In the genomic region with DNA sequence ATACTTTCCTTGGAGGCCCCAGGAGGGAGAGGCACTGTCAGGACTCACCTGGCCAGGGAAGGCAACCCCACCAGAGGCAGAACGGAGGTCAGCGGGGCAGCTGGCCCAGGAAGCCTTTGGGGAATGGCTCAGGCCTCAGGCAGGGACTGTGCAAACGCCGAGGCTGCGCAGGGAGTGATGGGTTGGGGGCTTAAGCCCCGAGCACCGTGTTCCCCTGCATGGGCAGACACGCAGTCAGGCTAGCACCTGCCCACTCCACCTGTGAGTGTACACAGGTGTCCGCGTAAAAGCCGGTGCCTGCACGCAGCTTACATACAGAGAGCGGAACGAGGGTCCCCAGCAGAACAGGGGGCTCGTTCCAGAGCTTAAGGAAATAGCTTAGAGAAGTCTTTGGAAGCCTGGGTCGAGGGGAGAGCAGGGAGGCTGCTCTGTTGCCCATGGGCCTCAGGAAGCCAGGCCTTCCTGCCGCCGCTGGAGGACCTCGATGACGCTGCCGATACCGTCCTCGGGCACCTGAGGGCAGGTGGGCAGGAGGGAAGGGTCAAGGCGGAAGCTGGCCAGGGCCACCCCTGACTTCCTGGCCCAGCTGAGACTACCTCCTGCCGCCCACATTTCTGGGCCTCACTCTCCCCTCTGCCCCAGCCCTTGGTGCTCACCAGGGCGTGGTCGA, we compare ENCODE assay signal across 16 cellular contexts. TPM values are rescaled to one million over a fixed set of nuclear protein-coding genes. Genes with fewer than 3 reads are reported as not detected.
A peak's percentile ranks its signal among the peaks of the same experiment; 100 is the strongest.
DNase-seq lines count a peak whose midpoint lies in the region; ATAC-seq and TF ChIP-seq lines count a peak whose summit lies in the region.
"Had no signal": no experiment of that assay in that cellular context is flagged by ENCODE, and none has a peak within 500 bp of the region (broad histone marks: within the 10 kb centered on the region; RNA-seq: fewer than 3 reads in every experiment).

No MANE protein-coding gene starts in this region.

- no peaks in the 10 kb centered on the region for H3K9me3 ChIP-seq in IMR-90 (ENCODE audit: control insufficient read depth, insufficient read depth, low read length)

- H2BK20ac ChIP-seq in IMR-90 (ENCODE audit: low read depth, low read length) = no peak overlapping the region

- H3K27me3 Mint-ChIP-seq in activated CD8-positive, alpha-beta T cell treated with anti-CD3 and anti-CD28 coated beads, Interleukin-2, amount 10 ng/mL, durations not matched to agents 7 days and 5 days (ENCODE audit: low read depth) = no peaks in the 10 kb centered on the region
- H3K27me3 Mint-ChIP-seq in activated CD8-positive, alpha-beta T cell treated with anti-CD3 and anti-CD28 coated beads for 36 hours = no peaks in the 10 kb centered on the region
- H3K27me3 Mint-ChIP-seq in activated T-helper 2 cell treated with anti-CD3 and anti-CD28 coated beads, Interferon-gamma antibody, Interleukin-2, Interleukin-4, amounts not matched to agents 10 μg/mL and 5 μg/mL and 100 μg/mL, durations not matched to agents 14 hours and 24 hours and 36 hours (ENCODE audit: low read depth) = no peaks in the 10 kb centered on the region
- no peaks in the 10 kb centered on the region for H3K27me3 Mint-ChIP-seq in stimulated activated naive B cell treated with anti-CD40 and anti-IgM and Interleukin-4, amounts not matched to agents 10 μg/mL and 1 μg/mL and 100 μg/mL, for 72 hours

- peaks cover 8% of the 10 kb centered on the region for H4K20me1 ChIP-seq in IMR-90 (ENCODE audit: insufficient read depth, low read length)

- H4K91ac ChIP-seq in IMR-90 (ENCODE audit: insufficient read depth, low read depth, low read length) = no peak overlapping the region

- no peak overlapping the region for H3K4me3 Mint-ChIP-seq in activated CD8-positive, alpha-beta T cell treated with anti-CD3 and anti-CD28 coated beads, Interleukin-2, amount 10 ng/mL, durations not matched to agents 7 days and 5 days
- no peak overlapping the region for H3K4me3 Mint-ChIP-seq in activated CD8-positive, alpha-beta T cell treated with anti-CD3 and anti-CD28 coated beads for 36 hours
- H3K4me3 Mint-ChIP-seq in activated T-helper 2 cell treated with anti-CD3 and anti-CD28 coated beads, Interferon-gamma antibody, Interleukin-2, Interleukin-4, amounts not matched to agents 10 μg/mL and 5 μg/mL and 100 μg/mL, durations not matched to agents 14 hours and 24 hours and 36 hours (ENCODE audit: low read depth) = no peak overlapping the region
- H3K4me3 Mint-ChIP-seq in stimulated activated naive B cell treated with anti-CD40 and anti-IgM and Interleukin-4, amounts not matched to agents 10 μg/mL and 1 μg/mL and 100 μg/mL, for 72 hours = no peak overlapping the region

- peaks cover 10% of the 10 kb centered on the region for H3K4me1 ChIP-seq in IMR-90 (ENCODE audit: control insufficient read depth, insufficient read depth, low read length)

- no peak overlapping the region for H2AK5ac ChIP-seq in IMR-90 (ENCODE audit: low read depth, low read length)

- H4K5ac ChIP-seq in IMR-90 (ENCODE audit: low read depth, low read length) = no peak overlapping the region

- no peaks in the 10 kb centered on the region for H3K9me1 ChIP-seq in IMR-90 (ENCODE audit: insufficient read depth, low read length)

- dilution Hi-C loops in IMR-90 (cut with HindIII; ENCODE audit: low sequenced_read_pairs, unreplicated experiment) = no loop called here

- H3K79me1 ChIP-seq in IMR-90 (ENCODE audit: low read depth in 1 of 2, low read length in 2 of 2) = peaks cover 0 to 14% of the 10 kb centered on the region in 2 experiments; a peak in 3 of 4 replicates

- no peak for TF ChIP-seq CTCF in activated CD8-positive, alpha-beta T cell treated with anti-CD3 and anti-CD28 coated beads for 36 hours (IDR thresholded peaks at IDR 0.05)
- no peak for TF ChIP-seq CTCF in IMR-90 (conservative IDR thresholded peaks at IDR 0.05; ENCODE audit: low read depth, low read length)

- no peak for DNase-seq in activated CD8-positive, alpha-beta T cell treated with anti-CD3 and anti-CD28 coated beads, Interleukin-2, amount 10 ng/mL, durations not matched to agents 7 days and 5 days
- DNase-seq in activated CD8-positive, alpha-beta T cell treated with anti-CD3 and anti-CD28 coated beads for 36 hours = no peak
- DNase-seq in IMR-90 = no peak
- DNase-seq in activated T-helper 2 cell treated with anti-CD3 and anti-CD28 coated beads, Interferon-gamma antibody, Interleukin-2, Interleukin-4, amounts not matched to agents 10 μg/mL and 5 μg/mL and 100 μg/mL, durations not matched to agents 14 hours and 24 hours and 36 hours (ENCODE audit: low spot score) = no peak
- DNase-seq in stimulated activated naive B cell treated with anti-CD40 and anti-IgM and Interleukin-4, amounts not matched to agents 10 μg/mL and 1 μg/mL and 100 μg/mL, for 72 hours = no peak
- DNase-seq: DMS79 treated with DMSO at 0.1 percent for 48 hours, NCI-H1105, NCI-H1694 treated with DMSO at 0.1 percent for 48 hours, NCI-H510A, NCI-H774, SIG-M5 had no signal

- CTCF ChIA-PET in activated CD8-positive, alpha-beta T cell treated with anti-CD3 and anti-CD28 coated beads, Interleukin-2, amount 10 ng/mL, durations not matched to agents 7 days and 5 days (lab: Charles Lee) = interaction anchor here (0.9 to 4.8 kb wide), 10 partner anchors 18 to 181 kb away, joined by 3 to 59 read pairs (median 4); a partner anchor contains a TSS
- CTCF ChIA-PET in activated CD8-positive, alpha-beta T cell treated with anti-CD3 and anti-CD28 coated beads for 36 hours (lab: Charles Lee) = interaction anchor here (0.9 to 19.3 kb wide), 9 partner anchors 21 to 186 kb away, joined by 3 to 472 read pairs (median 6); a partner anchor contains a TSS
- CTCF ChIA-PET in IMR-90 (lab: Yijun Ruan, JAX) = no interaction called here

- in situ Hi-C loops in IMR-90 (cut with MboI; ENCODE audit: low sequenced_read_pairs) = no loop called here

- peaks cover 24% of the 10 kb centered on the region for H3K36me3 Mint-ChIP-seq in activated CD8-positive, alpha-beta T cell treated with anti-CD3 and anti-CD28 coated beads, Interleukin-2, amount 10 ng/mL, durations not matched to agents 7 days and 5 days (ENCODE audit: low read depth)
- no peaks in the 10 kb centered on the region for H3K36me3 Mint-ChIP-seq in activated CD8-positive, alpha-beta T cell treated with anti-CD3 and anti-CD28 coated beads for 36 hours (ENCODE audit: low read depth)
- H3K36me3 Mint-ChIP-seq in activated T-helper 2 cell treated with anti-CD3 and anti-CD28 coated beads, Interferon-gamma antibody, Interleukin-2, Interleukin-4, amounts not matched to agents 10 μg/mL and 5 μg/mL and 100 μg/mL, durations not matched to agents 14 hours and 24 hours and 36 hours (ENCODE audit: low read depth) = peaks cover 9% of the 10 kb centered on the region
- H3K36me3 Mint-ChIP-seq in stimulated activated naive B cell treated with anti-CD40 and anti-IgM and Interleukin-4, amounts not matched to agents 10 μg/mL and 1 μg/mL and 100 μg/mL, for 72 hours = peaks cover 9 to 14% of the 10 kb centered on the region in 2 donors

- H3K27me3 ChIP-seq in IMR-90 (ENCODE audit: control insufficient read depth, insufficient read depth, low read length) = no peaks in the 10 kb centered on the region

- no peaks in the 10 kb centered on the region for H3K9me3 Mint-ChIP-seq in activated CD8-positive, alpha-beta T cell treated with anti-CD3 and anti-CD28 coated beads, Interleukin-2, amount 10 ng/mL, durations not matched to agents 7 days and 5 days (ENCODE audit: insufficient read depth)
- no peaks in the 10 kb centered on the region for H3K9me3 Mint-ChIP-seq in activated CD8-positive, alpha-beta T cell treated with anti-CD3 and anti-CD28 coated beads for 36 hours
- no peaks in the 10 kb centered on the region for H3K9me3 Mint-ChIP-seq in activated T-helper 2 cell treated with anti-CD3 and anti-CD28 coated beads, Interferon-gamma antibody, Interleukin-2, Interleukin-4, amounts not matched to agents 10 μg/mL and 5 μg/mL and 100 μg/mL, durations not matched to agents 14 hours and 24 hours and 36 hours
- no peaks in the 10 kb centered on the region for H3K9me3 Mint-ChIP-seq in stimulated activated naive B cell treated with anti-CD40 and anti-IgM and Interleukin-4, amounts not matched to agents 10 μg/mL and 1 μg/mL and 100 μg/mL, for 72 hours

- H3K4me2 ChIP-seq in IMR-90 (ENCODE audit: low read depth, low read length) = no peak overlapping the region

- peak overlapping the region; percentile 82 for H3K27ac Mint-ChIP-seq in activated CD8-positive, alpha-beta T cell treated with anti-CD3 and anti-CD28 coated beads, Interleukin-2, amount 10 ng/mL, durations not matched to agents 7 days and 5 days
- no peak overlapping the region for H3K27ac Mint-ChIP-seq in activated CD8-positive, alpha-beta T cell treated with anti-CD3 and anti-CD28 coated beads for 36 hours
- H3K27ac Mint-ChIP-seq in activated T-helper 2 cell treated with anti-CD3 and anti-CD28 coated beads, Interferon-gamma antibody, Interleukin-2, Interleukin-4, amounts not matched to agents 10 μg/mL and 5 μg/mL and 100 μg/mL, durations not matched to agents 14 hours and 24 hours and 36 hours = peak overlapping the region; percentile 60
- peak overlapping the region; percentile 20 for H3K27ac Mint-ChIP-seq in stimulated activated naive B cell treated with anti-CD40 and anti-IgM and Interleukin-4, amounts not matched to agents 10 μg/mL and 1 μg/mL and 100 μg/mL, for 72 hours

- no TSS peak for BruUV-seq in IMR-90 (replicated peaks; lab: Mats Ljungman, UMichigan)

- no peak overlapping the region for H3K23ac ChIP-seq in IMR-90 (ENCODE audit: low read depth, low read length)

- WGBS in IMR-90 (ENCODE audit: extremely low coverage in 2 of 2, insufficient read length in 1 of 2), 2 experiments = 89% methylated on average over 5 of the region's 27 CpGs; no CpG with 5 or more reads in 1 of the 2 experiments

- no peak for ATAC-seq in activated CD8-positive, alpha-beta T cell treated with anti-CD3 and anti-CD28 coated beads, Interleukin-2, amount 10 ng/mL, durations not matched to agents 7 days and 5 days
- no peak for ATAC-seq in activated CD8-positive, alpha-beta T cell treated with anti-CD3 and anti-CD28 coated beads for 36 hours
- ATAC-seq in IMR-90 (ENCODE audit: low read depth) (no peak), HG03280 (IDR thresholded peaks at IDR 0.05; ENCODE audit: unreplicated experiment) (no peak), GM18498 (IDR thresholded peaks at IDR 0.05; ENCODE audit: unreplicated experiment) (no peak)
- no peak for ATAC-seq in stimulated activated naive B cell treated with anti-CD40 and anti-IgM and Interleukin-4, amounts not matched to agents 10 μg/mL and 1 μg/mL and 100 μg/mL, for 72 hours (replicated peaks)
- ATAC-seq: K562 had no signal

- peak overlapping the region; percentile 6 for H2AFZ ChIP-seq in IMR-90 (replicated peaks; ENCODE audit: low read length, poor library complexity)

- H3K56ac ChIP-seq in IMR-90 (ENCODE audit: extremely low read depth, insufficient read depth, low read length) = no peak overlapping the region

- H3K27ac ChIP-seq in IMR-90 (ENCODE audit: insufficient read depth, low read length) = no peak overlapping the region
- H3K27ac ChIP-seq: C4-2B had no signal

- no peak for TF ChIP-seq POLR2A in IMR-90 (IDR thresholded peaks at IDR 0.05; ENCODE audit: low read depth, low read length)

- no peak overlapping the region for H3K4ac ChIP-seq in IMR-90 (ENCODE audit: low read depth, low read length)

- H3K9ac ChIP-seq in IMR-90 (ENCODE audit: low read depth, low read length) = no peak overlapping the region

- H2BK15ac ChIP-seq in IMR-90 (ENCODE audit: low read depth, low read length) = no peak overlapping the region

- H3K18ac ChIP-seq in IMR-90 (ENCODE audit: low read depth, low read length) = no peak overlapping the region

- H3K36me3 ChIP-seq in IMR-90 (ENCODE audit: control insufficient read depth, insufficient read depth, low read length) = peaks cover 24% of the 10 kb centered on the region

- peaks cover 69% of the 10 kb centered on the region for H3K4me1 Mint-ChIP-seq in activated CD8-positive, alpha-beta T cell treated with anti-CD3 and anti-CD28 coated beads, Interleukin-2, amount 10 ng/mL, durations not matched to agents 7 days and 5 days (ENCODE audit: low read depth)
- H3K4me1 Mint-ChIP-seq in activated CD8-positive, alpha-beta T cell treated with anti-CD3 and anti-CD28 coated beads for 36 hours (ENCODE audit: low read depth) = peaks cover 28% of the 10 kb centered on the region
- peaks cover 32% of the 10 kb centered on the region for H3K4me1 Mint-ChIP-seq in activated T-helper 2 cell treated with anti-CD3 and anti-CD28 coated beads, Interferon-gamma antibody, Interleukin-2, Interleukin-4, amounts not matched to agents 10 μg/mL and 5 μg/mL and 100 μg/mL, durations not matched to agents 14 hours and 24 hours and 36 hours (ENCODE audit: low read depth)
- peaks cover 13 to 35% of the 10 kb centered on the region in 2 donors for H3K4me1 Mint-ChIP-seq in stimulated activated naive B cell treated with anti-CD40 and anti-IgM and Interleukin-4, amounts not matched to agents 10 μg/mL and 1 μg/mL and 100 μg/mL, for 72 hours

- H4K8ac ChIP-seq in IMR-90 (ENCODE audit: low read depth in 2 of 2, low read length in 2 of 2) = no peak overlapping the region

- no peak overlapping the region for H3K4me3 ChIP-seq in IMR-90 (ENCODE audit: insufficient read depth, low read depth, low read length)
- H3K4me3 ChIP-seq: K562 had no signal

- H2BK120ac ChIP-seq in IMR-90 (ENCODE audit: low read depth, low read length) = no peak overlapping the region

- H2AK9ac ChIP-seq in IMR-90 (replicated peaks; ENCODE audit: low read depth, low read length, poor library complexity) = peak overlapping the region; percentile 62

- H2BK5ac ChIP-seq in IMR-90 (ENCODE audit: low read depth, low read length, poor library complexity, severe bottlenecking) = no peak overlapping the region

- no peak for TF ChIP-seq RAD21 in IMR-90 (IDR thresholded peaks at IDR 0.05; ENCODE audit: low read length)

- no peak overlapping the region for H3K14ac ChIP-seq in IMR-90 (replicated peaks; ENCODE audit: low read depth, low read length)

- intact Hi-C loops in activated CD8-positive, alpha-beta T cell treated with anti-CD3 and anti-CD28 coated beads for 36 hours (cut with micrococcal nuclease) = loop anchor here (10.0 kb wide), 1 partner anchor 181 kb away; no protein-coding TSS in a partner anchor
- intact Hi-C loops in IMR-90 (cut with micrococcal nuclease) = no loop called here
- intact Hi-C loops in activated T-helper 2 cell treated with anti-CD3 and anti-CD28 coated beads, Interferon-gamma antibody, Interleukin-2, Interleukin-4, amounts not matched to agents 10 μg/mL and 5 μg/mL and 100 μg/mL, durations not matched to agents 14 hours and 24 hours and 36 hours (cut with micrococcal nuclease) = loop anchor here (5.0 kb wide), 2 partner anchors 33 to 202 kb away; no protein-coding TSS in a partner anchor

- POLR2A ChIA-PET in activated CD8-positive, alpha-beta T cell treated with anti-CD3 and anti-CD28 coated beads, Interleukin-2, amount 10 ng/mL, durations not matched to agents 7 days and 5 days (lab: Charles Lee) = interaction anchor here (0.5 to 4.9 kb wide), 3 partner anchors 21 to 98 kb away, joined by 3 to 17 read pairs (median 4); no protein-coding TSS in a partner anchor
- POLR2A ChIA-PET in activated CD8-positive, alpha-beta T cell treated with anti-CD3 and anti-CD28 coated beads for 36 hours (lab: Charles Lee) = interaction anchor here (0.9 to 1.5 kb wide), 4 partner anchors 9 to 102 kb away, joined by 3 to 5 read pairs (median 4); no protein-coding TSS in a partner anchor
- POLR2A ChIA-PET in IMR-90 (lab: Charles Lee; ENCODE audit: unreplicated experiment) = no interaction called here

RNA-seq across cellular contexts. Expression of a gene that starts 4.0 kb away (rescaled TPM):
- total RNA-seq in activated CD8-positive, alpha-beta T cell treated with anti-CD3 and anti-CD28 coated beads, Interleukin-2, amount 10 ng/mL, durations not matched to agents 7 days and 5 days = 10 to 100 TPM; 24.5 to 25.4 TPM
- 1 to 10 TPM; 4.2 to 5.1 TPM for total RNA-seq in activated CD8-positive, alpha-beta T cell treated with anti-CD3 and anti-CD28 coated beads for 36 hours
- 10.6 and 11.7 TPM in 2 replicates for total RNA-seq in IMR-90 (2012; rRNA removed)
- polyA plus RNA-seq in IMR-90 (2012; rRNA removed) = 23.5 and 26.9 TPM in 2 replicates
- polyA plus RNA-seq in IMR-90 (2012; cell fraction: cytosol; rRNA removed) = 11.4 and 33.1 TPM in 2 replicates
- polyA plus RNA-seq in IMR-90 (2012; cell fraction: nucleus; rRNA removed; ENCODE audit: low replicate concordance) = 55.8 and 106 TPM in 2 replicates
- total RNA-seq in activated T-helper 2 cell treated with anti-CD3 and anti-CD28 coated beads, Interferon-gamma antibody, Interleukin-2, Interleukin-4, amounts not matched to agents 10 μg/mL and 5 μg/mL and 100 μg/mL, durations not matched to agents 14 hours and 24 hours and 36 hours = 11.1 TPM in 2 replicates

RNA-seq across cellular contexts. Expression of a gene that starts 18.7 kb away (rescaled TPM):
- total RNA-seq in activated CD8-positive, alpha-beta T cell treated with anti-CD3 and anti-CD28 coated beads, Interleukin-2, amount 10 ng/mL, durations not matched to agents 7 days and 5 days = 100 to 1,000 TPM; 135 to 140 TPM
- total RNA-seq in activated CD8-positive, alpha-beta T cell treated with anti-CD3 and anti-CD28 coated beads for 36 hours = 10 to 100 TPM; 44.3 to 45.7 TPM
- not detected in 2 replicates for total RNA-seq in IMR-90 (2012; rRNA removed)
- not detected in 2 replicates for polyA plus RNA-seq in IMR-90 (2012; rRNA removed)
- 0.07 TPM in 1 of 2 replicates, not detected in the other for polyA plus RNA-seq in IMR-90 (2012; cell fraction: cytosol; rRNA removed)
- polyA plus RNA-seq in IMR-90 (2012; cell fraction: nucleus; rRNA removed; ENCODE audit: low replicate concordance) = 0.42 and 0.81 TPM in 2 replicates
- total RNA-seq in activated T-helper 2 cell treated with anti-CD3 and anti-CD28 coated beads, Interferon-gamma antibody, Interleukin-2, Interleukin-4, amounts not matched to agents 10 μg/mL and 5 μg/mL and 100 μg/mL, durations not matched to agents 14 hours and 24 hours and 36 hours = 148 and 152 TPM in 2 replicates
- total RNA-seq: G401, K562 had no signal

RNA-seq across cellular contexts. Expression of a gene that starts 38.8 kb away (rescaled TPM):
- total RNA-seq in activated CD8-positive, alpha-beta T cell treated with anti-CD3 and anti-CD28 coated beads, Interleukin-2, amount 10 ng/mL, durations not matched to agents 7 days and 5 days = 100 to 1,000 TPM; 532 to 569 TPM
- 100 to 1,000 TPM; 160 to 161 TPM for total RNA-seq in activated CD8-positive, alpha-beta T cell treated with anti-CD3 and anti-CD28 coated beads for 36 hours
- 79.4 and 130 TPM in 2 replicates for total RNA-seq in IMR-90 (2012; rRNA removed)
- 203 and 214 TPM in 2 replicates for polyA plus RNA-seq in IMR-90 (2012; rRNA removed)
- 41.6 and 110 TPM in 2 replicates for polyA plus RNA-seq in IMR-90 (2012; cell fraction: cytosol; rRNA removed)
- polyA plus RNA-seq in IMR-90 (2012; cell fraction: nucleus; rRNA removed; ENCODE audit: low replicate concordance) = 1,609 and 2,085 TPM in 2 replicates
- 919 and 932 TPM in 2 replicates for total RNA-seq in activated T-helper 2 cell treated with anti-CD3 and anti-CD28 coated beads, Interferon-gamma antibody, Interleukin-2, Interleukin-4, amounts not matched to agents 10 μg/mL and 5 μg/mL and 100 μg/mL, durations not matched to agents 14 hours and 24 hours and 36 hours

RNA-seq across cellular contexts. Expression of a gene that starts 41.4 kb away (rescaled TPM):
- total RNA-seq in activated CD8-positive, alpha-beta T cell treated with anti-CD3 and anti-CD28 coated beads, Interleukin-2, amount 10 ng/mL, durations not matched to agents 7 days and 5 days = 10 to 100 TPM; 47.6 to 49.2 TPM
- 10 to 100 TPM; 20.5 to 21.1 TPM for total RNA-seq in activated CD8-positive, alpha-beta T cell treated with anti-CD3 and anti-CD28 coated beads for 36 hours
- 16.3 and 18.9 TPM in 2 replicates for total RNA-seq in IMR-90 (2012; rRNA removed)
- polyA plus RNA-seq in IMR-90 (2012; rRNA removed) = 33.1 and 34.4 TPM in 2 replicates
- polyA plus RNA-seq in IMR-90 (2012; cell fraction: cytosol; rRNA removed) = 22.6 and 33.5 TPM in 2 replicates
- polyA plus RNA-seq in IMR-90 (2012; cell fraction: nucleus; rRNA removed; ENCODE audit: low replicate concordance) = 55.4 and 88.5 TPM in 2 replicates
- 26.8 and 29.4 TPM in 2 replicates for total RNA-seq in activated T-helper 2 cell treated with anti-CD3 and anti-CD28 coated beads, Interferon-gamma antibody, Interleukin-2, Interleukin-4, amounts not matched to agents 10 μg/mL and 5 μg/mL and 100 μg/mL, durations not matched to agents 14 hours and 24 hours and 36 hours

Comparison
In these comparisons a context has a peak if more than half of its experiments do, and no peak if none do; other contexts are left out.
1. RNA of a gene that starts 18.7 kb away (total RNA-seq): 148 to 152 TPM in activated T-helper 2 cell treated with anti-CD3 and anti-CD28 coated beads, Interferon-gamma antibody, Interleukin-2, Interleukin-4, amounts not matched to agents 10 μg/mL and 5 μg/mL and 100 μg/mL, durations not matched to agents 14 hours and 24 hours and 36 hours, 135 to 140 TPM in activated CD8-positive, alpha-beta T cell treated with anti-CD3 and anti-CD28 coated beads, Interleukin-2, amount 10 ng/mL, durations not matched to agents 7 days and 5 days and 44.3 to 45.7 TPM in activated CD8-positive, alpha-beta T cell treated with anti-CD3 and anti-CD28 coated beads for 36 hours; not detected in IMR-90; every median in the first group is over 10 times any median in the second.